Comparison of ENCODE assay signal across 1 cellular context in genomic region chr7:151080091-151080521, GRCh38.
TF ChIP-seq lines count a peak whose summit lies in the region.

No MANE protein-coding gene starts in this region.

TF ChIP-seq in K562, 482 proteins besides CTCF, POLR2A, EP300 and RAD21 (continued from another document and continues in another):
- TF ChIP-seq ZBTB34 (CRISPR knock-in tag; IDR thresholded peaks at IDR 0.05) (no peak), SMARCE1 (IDR thresholded peaks at IDR 0.05) (0 out of 2 replicates have a peak, but pooled peaks have one; percentile 54), SRF (CRISPR knock-in tag; IDR thresholded peaks at IDR 0.05) (peak; percentile 1 to 40; a peak in 1 of 4 replicates), SIN3A (IDR thresholded peaks at IDR 0.05; ENCODE audit: borderline replicate concordance in 2 of 2, control insufficient read depth in 1 of 2, low read depth in 2 of 2, low read length in 2 of 2) (peak in 1 of 2 experiments; percentile 28; a peak in 2 of 4 replicates), RFX1 (IDR thresholded peaks at IDR 0.05) (no peak), NEUROD1 (IDR thresholded peaks at IDR 0.05; ENCODE audit: borderline replicate concordance, low read depth, low read length, partially characterized antibody) (no peak), NKRF (IDR thresholded peaks at IDR 0.05; ENCODE audit: borderline replicate concordance) (peak; percentile 83), TCF7 (IDR thresholded peaks at IDR 0.05; ENCODE audit: borderline replicate concordance) (no peak), ZNF41 (CRISPR knock-in tag; conservative IDR thresholded peaks at IDR 0.05) (no peak), EHMT2 (IDR thresholded peaks at IDR 0.05) (no peak), ZC3H4 (CRISPR knock-in tag; IDR thresholded peaks at IDR 0.05; ENCODE audit: borderline replicate concordance) (no peak), CBFA2T2 (conservative IDR thresholded peaks at IDR 0.05) (no peak), HEY1 (CRISPR knock-in tag; IDR thresholded peaks at IDR 0.05; ENCODE audit: borderline replicate concordance) (no peak), ZNF512 (tag; IDR thresholded peaks at IDR 0.05) (no peak), KDM5B (IDR thresholded peaks at IDR 0.05; ENCODE audit: insufficient replicate concordance, low read depth, low read length) (no peak), LCOR (CRISPR knock-in tag; IDR thresholded peaks at IDR 0.05) (no peak; the same call in 1 of the 2 replicates), MYNN (IDR thresholded peaks at IDR 0.05) (no peak), MYNN (CRISPR knock-in tag; IDR thresholded peaks at IDR 0.05) (no peak), PBX2 (CRISPR knock-in tag; IDR thresholded peaks at IDR 0.05; ENCODE audit: low read depth) (no peak), PBX2 (tag; conservative IDR thresholded peaks at IDR 0.05; ENCODE audit: low read depth) (no peak), CBFB (CRISPR knock-in tag; IDR thresholded peaks at IDR 0.05) (no peak), ZFP30 (CRISPR knock-in tag; IDR thresholded peaks at IDR 0.05; ENCODE audit: borderline replicate concordance) (no peak), NFE2L1 (tag; IDR thresholded peaks at IDR 0.05; ENCODE audit: borderline replicate concordance, low read depth) (no peak), SAFB (IDR thresholded peaks at IDR 0.05; ENCODE audit: borderline replicate concordance, low read depth, low read length) (no peak), RAD51 (IDR thresholded peaks at IDR 0.05; ENCODE audit: borderline replicate concordance, low read depth) (no peak), ATF7 (IDR thresholded peaks at IDR 0.05) (peak; percentile 8; the same call in 1 of the 2 replicates), GTF2A2 (tag; IDR thresholded peaks at IDR 0.05) (no peak), GTF2B (IDR thresholded peaks at IDR 0.05; ENCODE audit: extremely low read depth, insufficient read length) (no peak), E2F6 (IDR thresholded peaks at IDR 0.05; ENCODE audit: borderline replicate concordance in 1 of 2, extremely low read depth in 1 of 2, insufficient read depth in 1 of 2, insufficient read length in 1 of 2, low read depth in 1 of 2, low read length in 1 of 2, poor library complexity in 1 of 2, severe bottlenecking in 1 of 2) (no peak), XRCC3 (IDR thresholded peaks at IDR 0.05) (no peak), ZNF609 (CRISPR knock-in tag; IDR thresholded peaks at IDR 0.05; ENCODE audit: borderline replicate concordance) (no peak), MED1 (CRISPR knock-in tag; IDR thresholded peaks at IDR 0.05; ENCODE audit: borderline replicate concordance) (no peak), RCOR1 (IDR thresholded peaks at IDR 0.05; ENCODE audit: borderline replicate concordance in 1 of 2, low read depth in 2 of 2, low read length in 2 of 2) (no peak), ZNF780A (CRISPR knock-in tag; IDR thresholded peaks at IDR 0.05) (no peak), TSHZ1 (CRISPR knock-in tag; IDR thresholded peaks at IDR 0.05) (no peak), EZH2 (IDR thresholded peaks at IDR 0.05; ENCODE audit: borderline replicate concordance, low read depth, low read length) (no peak), EGR1 (conservative IDR thresholded peaks at IDR 0.05) (no peak), ETS1 (conservative IDR thresholded peaks at IDR 0.05; ENCODE audit: control insufficient read depth, low read depth, low read length) (0 out of 2 replicates have a peak, but pooled peaks have one; percentile 23), KHSRP (IDR thresholded peaks at IDR 0.05) (no peak), SMAD3 (CRISPR knock-in tag; conservative IDR thresholded peaks at IDR 0.05) (no peak), ZNF140 (CRISPR knock-in tag; IDR thresholded peaks at IDR 0.05) (no peak), KLF16 (IDR thresholded peaks at IDR 0.05) (no peak), PRPF4 (IDR thresholded peaks at IDR 0.05; ENCODE audit: insufficient read depth, low read depth, low read length, poor library complexity, severe bottlenecking) (no peak), NCOA4 (IDR thresholded peaks at IDR 0.05; ENCODE audit: partially characterized antibody) (no peak), SRSF1 (IDR thresholded peaks at IDR 0.05; ENCODE audit: low read depth, low read length) (no peak; the same call in 1 of the 2 replicates), COPS2 (conservative IDR thresholded peaks at IDR 0.05) (no peak)
